ENCODE assay signal across 2 cellular contexts in genomic region chrX:48834383-48834709, GRCh38.
TF ChIP-seq lines count a peak whose summit lies in the region.

No MANE protein-coding gene starts in this region.

TF ChIP-seq in HEK293, 187 proteins besides CTCF, POLR2A, EP300 and RAD21 (continued from another document):
- TF ChIP-seq ZNF280D (tag by site-specific recombination; IDR thresholded peaks at IDR 0.05) = 0 out of 2 replicates have a peak, but pooled peaks have one; percentile 55

TF ChIP-seq in WTC11, 78 proteins besides CTCF, POLR2A, EP300 and RAD21 (continued from another document):
- TF ChIP-seq ZNF532 (CRISPR knock-in tag; IDR thresholded peaks at IDR 0.05; ENCODE audit: borderline replicate concordance) = no peak
- no peak for TF ChIP-seq TEAD1 (CRISPR knock-in tag; IDR thresholded peaks at IDR 0.05)
- TF ChIP-seq IRF2 (CRISPR knock-in tag; IDR thresholded peaks at IDR 0.05; ENCODE audit: borderline replicate concordance, low read depth) = no peak
